Comparison of ENCODE assay signal across 1 cellular context in genomic region chr2:68225119-68225632, GRCh38.
TF ChIP-seq lines count a peak whose summit lies in the region.

No MANE protein-coding gene starts in this region.

TF ChIP-seq in WTC11, 78 proteins besides CTCF, POLR2A, EP300 and RAD21 (continued from another document):
- TF ChIP-seq PRDM15 (CRISPR knock-in tag; IDR thresholded peaks at IDR 0.05) (no peak), FOXJ3 (CRISPR knock-in tag; IDR thresholded peaks at IDR 0.05; ENCODE audit: borderline replicate concordance) (no peak)
